In the genomic region with DNA sequence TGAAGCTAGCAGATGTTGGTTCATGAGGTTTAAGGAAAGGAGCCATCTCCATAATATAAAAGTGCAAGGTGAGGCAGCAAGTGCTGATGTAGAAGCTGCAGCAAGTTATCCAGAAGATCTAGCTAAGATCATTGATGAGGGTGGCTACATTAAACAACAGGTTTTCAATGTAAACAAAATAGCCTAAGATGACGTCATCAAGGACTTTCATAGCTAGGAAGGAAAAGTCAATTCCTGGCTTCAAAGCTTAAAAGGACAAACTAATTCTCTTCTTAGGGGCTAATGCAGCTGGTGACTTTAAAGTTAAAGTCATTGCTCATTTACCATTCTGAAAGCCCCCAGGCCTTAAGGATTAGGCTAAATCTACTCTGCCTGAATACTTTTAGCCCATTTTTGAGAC, we compare ENCODE assay signal across 32 cellular contexts.
"Had no signal": no experiment of that assay in that cellular context is flagged by ENCODE, and none has a peak within 500 bp of the region (broad histone marks: within the 10 kb centered on the region; RNA-seq: fewer than 3 reads in every experiment).

No MANE protein-coding gene starts in this region.

- H3K9me3 ChIP-seq: adrenal gland, body of pancreas had no signal

- H3K36me3 ChIP-seq: adrenal gland, brain microvascular endothelial cell, breast epithelium had no signal

- H3K27me3 ChIP-seq: adrenal gland, body of pancreas, brain microvascular endothelial cell had no signal

- H3K4me1 ChIP-seq: adrenal gland, breast epithelium had no signal

- ATAC-seq: activated CD8-positive, alpha-beta T cell treated with anti-CD3 and anti-CD28 coated beads for 36 hours; activated naive CD4-positive, alpha-beta T cell treated with anti-CD3 and anti-CD28 coated beads, Interleukin-2, amount 50 U/mL, for 72 hours; activated T-cell treated with anti-CD3 and anti-CD28 coated beads, Interleukin-2, amount 50 U/mL, for 4 hours; activated T-cell treated with anti-CD3 and anti-CD28 coated beads, Interleukin-2, amount 50 U/mL, for 72 hours; activated T-helper 17 cell treated with anti-CD3 and anti-CD28 coated beads, Interleukin-2, amount 50 U/mL, for 72 hours; body of pancreas had no signal

- DNase-seq: activated B cell treated with CpG ODN at 0.5 μM for 24 hours; activated CD4-positive, alpha-beta memory T cell treated with anti-CD3 and anti-CD28 coated beads for 36 hours; activated CD4-positive, alpha-beta T cell treated with anti-CD3 and anti-CD28 coated beads for 4 hours; activated CD4-positive, alpha-beta T cell treated with anti-CD3 and anti-CD28 coated beads, Interleukin-2, amount 10 ng/mL, durations not matched to agents 24 days and 14 days; activated CD4-positive, alpha-beta T cell treated with anti-CD3 and anti-CD28 coated beads, Interleukin-2, amount 50 U/mL, for 1 hour; activated CD4-positive, alpha-beta T cell treated with anti-CD3 and anti-CD28 coated beads, Interleukin-2, amount 50 U/mL, for 4 hours; activated CD4-positive, CD25-positive, alpha-beta regulatory T cell treated with anti-CD3 and anti-CD28 coated beads, Interleukin-2, amount 50 U/mL, for 72 hours; activated CD8-positive, alpha-beta memory T cell treated with anti-CD3 and anti-CD28 coated beads, Interleukin-2, amount 50 U/mL, for 4 hours; activated CD8-positive, alpha-beta T cell treated with anti-CD3 and anti-CD28 coated beads for 36 hours; activated effector memory CD4-positive, alpha-beta T cell treated with anti-CD3 and anti-CD28 coated beads, Interleukin-2, amount 50 U/mL, for 16 hours; activated gamma-delta T cell treated with Interleukin-2 at 50 U/mL for 16 hours; activated naive CD4-positive, alpha-beta T cell; activated naive CD4-positive, alpha-beta T cell treated with anti-CD3 and anti-CD28 coated beads for 36 hours; activated naive CD4-positive, alpha-beta T cell treated with anti-CD3 and anti-CD28 coated beads, Interleukin-2, amount 50 U/mL, for 16 hours; activated naive CD8-positive, alpha-beta T cell treated with anti-CD3 and anti-CD28 coated beads for 36 hours; activated T-cell treated with anti-CD3 and anti-CD28 coated beads for 4 hours; activated T-cell treated with anti-CD3 and anti-CD28 coated beads, Interleukin-2, amount 50 U/mL, for 1 hour; activated T-cell treated with anti-CD3 and anti-CD28 coated beads, Interleukin-2, amount 50 U/mL, for 4 hours; activated T-cell treated with anti-CD3 and anti-CD28 coated beads, Interleukin-2, amount 50 U/mL, for 72 hours; adrenal gland; amniotic stem cell; aorta; body of pancreas; brain microvascular endothelial cell; central memory CD4-positive, alpha-beta T cell; T-helper 2 cell; T-helper 9 cell had no signal

- H3K27ac ChIP-seq: adrenal gland, body of pancreas, brain microvascular endothelial cell, breast epithelium, VCaP had no signal

- FAIRE-seq: TTC549 had no signal

- H3K4me3 ChIP-seq: adrenal gland, body of pancreas, breast epithelium had no signal
